ENCODE assay signal across 8 cellular contexts in genomic region chr17:56914641-56915263, GRCh38. TPM values are rescaled to one million over a fixed set of nuclear protein-coding genes. Genes with fewer than 3 reads are reported as not detected.
DNase-seq lines count a peak whose midpoint lies in the region; ATAC-seq and TF ChIP-seq lines count a peak whose summit lies in the region.

No MANE protein-coding gene starts in this region.

- peak overlapping the region; percentile 93 for H3K4me2 ChIP-seq in fibroblast of lung (ENCODE audit: extremely low read depth, insufficient read depth, low read length)

- H3K9ac ChIP-seq in fibroblast of lung (ENCODE audit: insufficient read depth, low read length): peak overlapping the region; percentile 90

- CTCF ChIA-PET in activated CD8-positive, alpha-beta memory T cell treated with anti-CD3 and anti-CD28 coated beads, Interleukin-2, amount 10 ng/mL, durations not matched to agents 7 days and 5 days (lab: Charles Lee): interaction anchor here (1.1 kb wide), 1 partner anchor 79 kb away, joined by 6 read pairs; no protein-coding TSS in a partner anchor

- H3K9me3 Mint-ChIP-seq in activated CD8-positive, alpha-beta memory T cell treated with anti-CD3 and anti-CD28 coated beads, Interleukin-2, amount 10 ng/mL, durations not matched to agents 7 days and 5 days (ENCODE audit: low read depth): peaks cover 8% of the 10 kb centered on the region
- H3K9me3 Mint-ChIP-seq in progenitor cell of endocrine pancreas (ENCODE audit: low read depth): peaks cover 8% of the 10 kb centered on the region

- no peaks in the 10 kb centered on the region for H3K27me3 Mint-ChIP-seq in activated CD8-positive, alpha-beta memory T cell treated with anti-CD3 and anti-CD28 coated beads, Interleukin-2, amount 10 ng/mL, durations not matched to agents 7 days and 5 days
- H3K27me3 Mint-ChIP-seq in progenitor cell of endocrine pancreas: peaks cover 5% of the 10 kb centered on the region

- peak overlapping the region; percentile 94 for H3K27ac Mint-ChIP-seq in activated CD8-positive, alpha-beta memory T cell treated with anti-CD3 and anti-CD28 coated beads, Interleukin-2, amount 10 ng/mL, durations not matched to agents 7 days and 5 days
- H3K27ac Mint-ChIP-seq in progenitor cell of endocrine pancreas: peak overlapping the region; percentile 85

- H3K36me3 ChIP-seq in fibroblast of lung (ENCODE audit: control insufficient read depth, insufficient read depth, low read length): peaks cover 2% of the 10 kb centered on the region

- H2AFZ ChIP-seq in fibroblast of lung (ENCODE audit: low read length): no peak overlapping the region

- H3K79me2 ChIP-seq in fibroblast of lung (ENCODE audit: control insufficient read depth, insufficient read depth, low read length): peaks cover 47% of the 10 kb centered on the region

- peak overlapping the region; percentile 93 for H3K27ac ChIP-seq in fibroblast of lung (ENCODE audit: insufficient read depth, low read length)

- peaks cover 55% of the 10 kb centered on the region for H3K4me1 Mint-ChIP-seq in activated CD8-positive, alpha-beta memory T cell treated with anti-CD3 and anti-CD28 coated beads, Interleukin-2, amount 10 ng/mL, durations not matched to agents 7 days and 5 days
- H3K4me1 Mint-ChIP-seq in progenitor cell of endocrine pancreas (ENCODE audit: low read depth): peaks cover 13% of the 10 kb centered on the region

- ATAC-seq in activated CD8-positive, alpha-beta memory T cell treated with anti-CD3 and anti-CD28 coated beads, Interleukin-2, amount 10 ng/mL, durations not matched to agents 7 days and 5 days: no peak

- H3K9me3 ChIP-seq in fibroblast of lung (ENCODE audit: control insufficient read depth, insufficient read depth, low read depth, low read length): no peaks in the 10 kb centered on the region

- H3K36me3 Mint-ChIP-seq in activated CD8-positive, alpha-beta memory T cell treated with anti-CD3 and anti-CD28 coated beads, Interleukin-2, amount 10 ng/mL, durations not matched to agents 7 days and 5 days: peaks cover 55% of the 10 kb centered on the region
- peaks cover 2% of the 10 kb centered on the region for H3K36me3 Mint-ChIP-seq in progenitor cell of endocrine pancreas (ENCODE audit: insufficient read depth)

- peak overlapping the region; percentile 98 for H3K4me3 Mint-ChIP-seq in activated CD8-positive, alpha-beta memory T cell treated with anti-CD3 and anti-CD28 coated beads, Interleukin-2, amount 10 ng/mL, durations not matched to agents 7 days and 5 days
- peak overlapping the region; percentile 94 for H3K4me3 Mint-ChIP-seq in progenitor cell of endocrine pancreas (ENCODE audit: low read depth)

- TF ChIP-seq CTCF in fibroblast of lung (conservative IDR thresholded peaks at IDR 0.05 in 1 of 2, IDR thresholded peaks at IDR 0.05 in 1 of 2; ENCODE audit: low read depth in 1 of 2, low read length in 2 of 2) (no peak), progenitor cell of endocrine pancreas (IDR thresholded peaks at IDR 0.05; ENCODE audit: unreplicated experiment) (no peak)

- H4K20me1 ChIP-seq in fibroblast of lung (ENCODE audit: control insufficient read depth, extremely low read depth, insufficient read depth, low read length): no peaks in the 10 kb centered on the region

- no peak for DNase-seq in activated CD8-positive, alpha-beta memory T cell treated with anti-CD3 and anti-CD28 coated beads, Interleukin-2, amount 10 ng/mL, durations not matched to agents 7 days and 5 days
- DNase-seq in activated CD8-positive, alpha-beta memory T cell treated with anti-CD3 and anti-CD28 coated beads, Interleukin-2, amount 50 U/mL, for 48 hours: no peak
- DNase-seq in SW480 (ENCODE audit: low spot score) (peak; percentile 38), fibroblast of lung (ENCODE audit: low read depth in 2 of 2) (peak in 1 of 2 donors; percentile 12), progenitor cell of endocrine pancreas (ENCODE audit: low spot score, unreplicated experiment) (no peak), NCI-H1436 (lab: John Stamatoyannopoulos, UW) (no peak), kidney tubule cell (ENCODE audit: low spot score) (no peak), NCI-H1436 treated with DMSO at 0.1 percent for 48 hours (lab: John Stamatoyannopoulos, UW) (no peak)

- H3K27me3 ChIP-seq in fibroblast of lung (ENCODE audit: control insufficient read depth, insufficient read depth, low read length): no peaks in the 10 kb centered on the region

- H3K4me1 ChIP-seq in fibroblast of lung (ENCODE audit: control insufficient read depth, extremely low read depth, insufficient read depth, low read length): peaks cover 9% of the 10 kb centered on the region

- H3K4me3 ChIP-seq in fibroblast of lung (replicated peaks in 1 of 4; ENCODE audit: control extremely low read depth in 1 of 4, insufficient read depth in 1 of 4, low read depth in 3 of 4, low read length in 4 of 4): peak overlapping the region; percentile 89 to 93 (median 92)

RNA-seq across cellular contexts. Expression of gene TRIM25, which starts 0.9 kb away (rescaled TPM):
- total RNA-seq in activated CD8-positive, alpha-beta memory T cell treated with anti-CD3 and anti-CD28 coated beads, Interleukin-2, amount 10 ng/mL, durations not matched to agents 7 days and 5 days: 100 to 1,000 TPM; 166 to 227 TPM
- 34.2 and 53.3 TPM in 2 replicates for total RNA-seq in fibroblast of lung
- polyA plus RNA-seq in fibroblast of lung: 53.9 and 67.8 TPM in 2 replicates
- 39.1 and 41.2 TPM in 2 replicates for polyA plus RNA-seq in fibroblast of lung (2012)
- polyA minus RNA-seq in fibroblast of lung (ENCODE audit: low replicate concordance): 40.7 and 58.4 TPM in 2 replicates
- 29.9 and 37.6 TPM in 2 replicates for total RNA-seq in progenitor cell of endocrine pancreas

RNA-seq across cellular contexts. Expression of gene COIL, which starts 46.1 kb away (rescaled TPM):
- total RNA-seq in activated CD8-positive, alpha-beta memory T cell treated with anti-CD3 and anti-CD28 coated beads, Interleukin-2, amount 10 ng/mL, durations not matched to agents 7 days and 5 days: 10 to 100 TPM; 16.6 to 21.3 TPM
- total RNA-seq in fibroblast of lung: 11.8 and 12.1 TPM in 2 replicates
- polyA plus RNA-seq in fibroblast of lung: 7.3 and 7.7 TPM in 2 replicates
- 9.1 and 10.1 TPM in 2 replicates for polyA plus RNA-seq in fibroblast of lung (2012)
- 1.5 and 2.9 TPM in 2 replicates for polyA minus RNA-seq in fibroblast of lung (ENCODE audit: low replicate concordance)
- total RNA-seq in progenitor cell of endocrine pancreas: 26.7 and 29.8 TPM in 2 replicates
